Comparison of ENCODE assay signal across 17 cellular contexts in genomic region chr1:111672338-111672737, GRCh38. TPM values are rescaled to one million over a fixed set of nuclear protein-coding genes. Genes with fewer than 3 reads are reported as not detected.
A peak's percentile ranks its signal among the peaks of the same experiment; 100 is the strongest.
DNase-seq lines count a peak whose midpoint lies in the region; ATAC-seq and TF ChIP-seq lines count a peak whose summit lies in the region.
"Had no signal": no experiment of that assay in that cellular context is flagged by ENCODE, and none has a peak within 500 bp of the region (broad histone marks: within the 10 kb centered on the region; RNA-seq: fewer than 3 reads in every experiment).

No MANE protein-coding gene starts in this region.

- no peak overlapping the region for H2AK9ac ChIP-seq in IMR-90 (replicated peaks; ENCODE audit: low read depth, low read length, poor library complexity)

- no peak overlapping the region for H4K8ac ChIP-seq in IMR-90 (ENCODE audit: low read depth in 2 of 2, low read length in 2 of 2)

- no peak overlapping the region for H2BK15ac ChIP-seq in IMR-90 (ENCODE audit: low read depth, low read length)

- H2AK5ac ChIP-seq in IMR-90 (ENCODE audit: low read depth, low read length): no peak overlapping the region

- H3K9ac ChIP-seq in IMR-90 (ENCODE audit: low read depth, low read length): no peak overlapping the region

- H3K4me3 ChIP-seq in right atrium auricular region: no peak overlapping the region
- no peak overlapping the region for H3K4me3 ChIP-seq in IMR-90 (ENCODE audit: insufficient read depth, low read depth, low read length)
- H3K4me3 ChIP-seq in thoracic aorta: no peak overlapping the region

- H3K4ac ChIP-seq in IMR-90 (ENCODE audit: low read depth, low read length): no peak overlapping the region

- H3K9me1 ChIP-seq in IMR-90 (ENCODE audit: insufficient read depth, low read length): 0 out of 2 replicates have a peak, but pooled peaks cover 5% of the 10 kb centered on the region

- no TSS peak for BruUV-seq in IMR-90 (replicated peaks; lab: Mats Ljungman, UMichigan)

- no peak for DNase-seq in Right ventricle myocardium inferior (ENCODE audit: missing footprints)
- no peak for DNase-seq in right atrium auricular region (ENCODE audit: low spot score)
- DNase-seq in IMR-90: peak; percentile 30
- peak; percentile 5 for DNase-seq in fibroblast of the conjunctiva (ENCODE audit: low read depth)
- no peak for DNase-seq in thoracic aorta (ENCODE audit: low spot score)
- no peak for DNase-seq in HT-29 (ENCODE audit: low spot score)
- DNase-seq in NCI-H526 (lab: John Stamatoyannopoulos, UW): no peak
- DNase-seq: activated CD4-positive, CD25-positive, alpha-beta regulatory T cell; activated gamma-delta T cell treated with Interleukin-2 at 50 U/mL for 16 hours; head of caudate nucleus; mammary epithelial cell; NCI-H2029 treated with DMSO at 0.1 percent for 48 hours; SHP77 treated with DMSO at 0.1 percent for 48 hours; stimulated activated CD4-positive, alpha-beta T cell treated with anti-CD3 and anti-CD28 coated beads, Interleukin-1b, Interleukin-23, amount 100 ng/mL, for 48 hours; substantia nigra had no signal

- TF ChIP-seq CTCF in right atrium auricular region (IDR thresholded peaks at IDR 0.05) (no peak), IMR-90 (conservative IDR thresholded peaks at IDR 0.05; ENCODE audit: low read depth, low read length) (no peak), thoracic aorta (IDR thresholded peaks at IDR 0.05) (no peak)

- H3K27me3 ChIP-seq in right atrium auricular region: no peaks in the 10 kb centered on the region
- no peaks in the 10 kb centered on the region for H3K27me3 ChIP-seq in IMR-90 (ENCODE audit: control insufficient read depth, insufficient read depth, low read length)
- H3K27me3 ChIP-seq in thoracic aorta (replicated peaks; ENCODE audit: insufficient read depth): no peaks in the 10 kb centered on the region

- ATAC-seq in Right ventricle myocardium inferior (peak; percentile 48), IMR-90 (ENCODE audit: low read depth) (no peak), thoracic aorta (ENCODE audit: insufficient number of reproducible peaks, low FRiP score, low read depth) (no peak), esophagus mucosa (no peak)
- ATAC-seq: sciatic nerve had no signal

- H2BK120ac ChIP-seq in IMR-90 (ENCODE audit: low read depth, low read length): no peak overlapping the region

- H4K5ac ChIP-seq in IMR-90 (ENCODE audit: low read depth, low read length): peak overlapping the region; percentile 2; the same call in 1 of the 2 replicates

- intact Hi-C loops in Right ventricle myocardium inferior (cut with DNase I) (no loop called here), IMR-90 (cut with micrococcal nuclease) (no loop called here)

- no peak overlapping the region for H2AFZ ChIP-seq in IMR-90 (replicated peaks; ENCODE audit: low read length, poor library complexity)

- peaks cover 0 to 19% of the 10 kb centered on the region in 2 donors for H3K4me1 ChIP-seq in right atrium auricular region
- peaks cover 3% of the 10 kb centered on the region for H3K4me1 ChIP-seq in IMR-90 (ENCODE audit: control insufficient read depth, insufficient read depth, low read length)
- H3K4me1 ChIP-seq in thoracic aorta (ENCODE audit: control insufficient read depth in 1 of 2, low read depth in 2 of 2): peaks cover 47 to 57% of the 10 kb centered on the region in 2 donors

- H3K4me2 ChIP-seq in IMR-90 (ENCODE audit: low read depth, low read length): no peak overlapping the region

- H3K79me1 ChIP-seq in IMR-90 (ENCODE audit: low read depth in 1 of 2, low read length in 2 of 2): peaks cover 13 to 55% of the 10 kb centered on the region in 2 experiments

- peaks cover 4% of the 10 kb centered on the region; the same call in 1 of the 2 replicates for H4K20me1 ChIP-seq in IMR-90 (ENCODE audit: insufficient read depth, low read length)

- WGBS in IMR-90 (ENCODE audit: extremely low coverage in 2 of 2, insufficient read length in 1 of 2), 2 experiments: no CpG with 5 or more reads among the region's 2 CpGs

- CTCF ChIA-PET in IMR-90 (lab: Yijun Ruan, JAX): interaction anchor here (0.7 kb wide), 1 partner anchor 165 kb away, joined by 4 read pairs; no protein-coding TSS in a partner anchor

- H3K18ac ChIP-seq in IMR-90 (ENCODE audit: low read depth, low read length): no peak overlapping the region

- H3K27ac ChIP-seq in right atrium auricular region: no peak overlapping the region
- no peak overlapping the region for H3K27ac ChIP-seq in IMR-90 (ENCODE audit: insufficient read depth, low read length)
- peak overlapping the region; percentile 65 to 70 for H3K27ac ChIP-seq in thoracic aorta

- TF ChIP-seq RAD21 in IMR-90 (IDR thresholded peaks at IDR 0.05; ENCODE audit: low read length): no peak

- in situ Hi-C loops in IMR-90 (cut with MboI; ENCODE audit: low sequenced_read_pairs): no loop called here

- TF ChIP-seq POLR2A in IMR-90 (IDR thresholded peaks at IDR 0.05; ENCODE audit: low read depth, low read length): no peak

- H3K36me3 ChIP-seq in right atrium auricular region: peaks cover 7% of the 10 kb centered on the region
- peaks cover 3% of the 10 kb centered on the region; the same call in 1 of the 2 replicates for H3K36me3 ChIP-seq in IMR-90 (ENCODE audit: control insufficient read depth, insufficient read depth, low read length)
- no peaks in the 10 kb centered on the region for H3K36me3 ChIP-seq in thoracic aorta

- H3K14ac ChIP-seq in IMR-90 (replicated peaks; ENCODE audit: low read depth, low read length): no peak overlapping the region

- POLR2A ChIA-PET in IMR-90 (lab: Charles Lee; ENCODE audit: unreplicated experiment): no interaction called here

- H2BK20ac ChIP-seq in IMR-90 (ENCODE audit: low read depth, low read length): no peak overlapping the region

- no peaks in the 10 kb centered on the region for H3K9me3 ChIP-seq in right atrium auricular region
- no peaks in the 10 kb centered on the region for H3K9me3 ChIP-seq in IMR-90 (ENCODE audit: control insufficient read depth, insufficient read depth, low read length)
- H3K9me3 ChIP-seq in thoracic aorta: no peaks in the 10 kb centered on the region

- H2BK5ac ChIP-seq in IMR-90 (ENCODE audit: low read depth, low read length, poor library complexity, severe bottlenecking): no peak overlapping the region

- no peak overlapping the region for H3K56ac ChIP-seq in IMR-90 (ENCODE audit: extremely low read depth, insufficient read depth, low read length)

- no peak overlapping the region for H3K23ac ChIP-seq in IMR-90 (ENCODE audit: low read depth, low read length)

- dilution Hi-C loops in IMR-90 (cut with HindIII; ENCODE audit: low sequenced_read_pairs, unreplicated experiment): no loop called here

- H4K91ac ChIP-seq in IMR-90 (ENCODE audit: insufficient read depth, low read depth, low read length): no peak overlapping the region

TF ChIP-seq in IMR-90, 13 proteins besides CTCF, POLR2A, EP300 and RAD21:
- TF ChIP-seq ELK1 (IDR thresholded peaks at IDR 0.05; ENCODE audit: borderline replicate concordance, low read depth, low read length) (no peak), CHD1 (IDR thresholded peaks at IDR 0.05; ENCODE audit: low read depth, low read length) (no peak), FOS (IDR thresholded peaks at IDR 0.05; ENCODE audit: low read depth, low read length) (no peak), MAFK (IDR thresholded peaks at IDR 0.05; ENCODE audit: low read depth, low read length) (no peak), RCOR1 (IDR thresholded peaks at IDR 0.05; ENCODE audit: insufficient replicate concordance, low read length) (no peak), CEBPB (IDR thresholded peaks at IDR 0.05; ENCODE audit: low read depth, low read length) (no peak), MXI1 (IDR thresholded peaks at IDR 0.05; ENCODE audit: borderline replicate concordance, low read depth, low read length) (no peak), MAZ (IDR thresholded peaks at IDR 0.05; ENCODE audit: borderline replicate concordance, low read depth, low read length) (no peak), RFX5 (IDR thresholded peaks at IDR 0.05; ENCODE audit: low read depth, low read length) (no peak), USF2 (IDR thresholded peaks at IDR 0.05; ENCODE audit: low read depth, low read length) (no peak), NFE2L2 (IDR thresholded peaks at IDR 0.05; ENCODE audit: low read depth, low read length) (no peak), SMC3 (IDR thresholded peaks at IDR 0.05; ENCODE audit: low read depth, low read length) (no peak)

RNA-seq across cellular contexts. Expression of gene RAP1A, which starts 52.7 kb away (rescaled TPM):
- total RNA-seq in Right ventricle myocardium inferior: 107 TPM
- total RNA-seq in right atrium auricular region: 10 to 100 TPM; 62.1 to 72.8 TPM
- 18.1 and 35.3 TPM in 2 replicates for total RNA-seq in IMR-90 (2012; rRNA removed)
- 34.4 and 43.6 TPM in 2 replicates for polyA plus RNA-seq in IMR-90 (2012; rRNA removed)
- 4.0 and 6.2 TPM in 2 replicates for polyA plus RNA-seq in IMR-90 (2012; cell fraction: cytosol; rRNA removed)
- 0.72 and 9.5 TPM in 2 replicates for polyA plus RNA-seq in IMR-90 (2012; cell fraction: nucleus; rRNA removed; ENCODE audit: low replicate concordance)
- 10 to 100 TPM; 67.4 to 75.0 TPM for total RNA-seq in thoracic aorta
- 4.1 and 4.2 TPM in 2 replicates for total RNA-seq in HT-29 (2014; rRNA removed; shearing (Covaris generic))
- total RNA-seq in esophagus mucosa: 36.0 TPM

Comparison
In these comparisons a context has a peak if more than half of its experiments do, and no peak if none do; other contexts are left out.
1. DNase-seq: peak in IMR-90 (single experiment) and fibroblast of the conjunctiva (single experiment); none in Right ventricle myocardium inferior (single experiment), right atrium auricular region (single experiment), thoracic aorta (single experiment), HT-29 (single experiment) and NCI-H526 (0 of 2).
2. H3K27ac ChIP-seq: peak in thoracic aorta (2 of 2); none in right atrium auricular region (0 of 2) and IMR-90 (single experiment).